In genomic region chr2:162821718-162822117, GRCh38 we compare ENCODE assay signal across 23 cellular contexts. TPM values are rescaled to one million over a fixed set of nuclear protein-coding genes. Genes with fewer than 3 reads are reported as not detected.
"Had no signal": no experiment of that assay in that cellular context is flagged by ENCODE, and none has a peak within 500 bp of the region (broad histone marks: within the 10 kb centered on the region; RNA-seq: fewer than 3 reads in every experiment).

No MANE protein-coding gene starts in this region.

- H3K9me3 ChIP-seq: breast epithelium, MG63 had no signal

- H3K27ac ChIP-seq: breast epithelium, SK-N-MC, VCaP had no signal

- ATAC-seq: activated T-cell treated with anti-CD3 and anti-CD28 coated beads, Interleukin-2, amount 50 U/mL, for 4 hours; PC-3; T-cell had no signal

- H3K4me3 ChIP-seq: breast epithelium, MG63, SK-N-MC had no signal

- H3K27me3 ChIP-seq: breast epithelium, MG63 had no signal

- H3K36me3 ChIP-seq: breast epithelium, MG63 had no signal

- DNase-seq: activated CD4-positive, alpha-beta memory T cell treated with anti-CD3 and anti-CD28 coated beads for 36 hours; activated CD4-positive, alpha-beta T cell treated with anti-CD3 and anti-CD28 coated beads, Interleukin-2, amount 10 ng/mL, durations not matched to agents 7 days and 5 days; activated CD4-positive, CD25-positive, alpha-beta regulatory T cell; activated CD8-positive, alpha-beta memory T cell treated with anti-CD3 and anti-CD28 coated beads for 24 hours; activated effector memory CD4-positive, alpha-beta T cell treated with anti-CD3 and anti-CD28 coated beads, Interleukin-2, amount 50 U/mL, for 16 hours; activated naive CD4-positive, alpha-beta T cell treated with Interleukin-2 at 50 U/mL for 16 hours; activated T-cell treated with anti-CD3 and anti-CD28 coated beads, Interleukin-2, amount 50 U/mL, for 4 hours; central memory CD4-positive, alpha-beta T cell; MG63; NCI-H146; NCI-H2029; NCI-H345; NCI-H510A; NCI-H526 treated with DMSO at 0.1 percent for 48 hours; SIG-M5; T-cell; T-helper 2 cell; T1000 had no signal

- H3K4me1 ChIP-seq: breast epithelium had no signal

RNA-seq across cellular contexts. Expression of gene KCNH7, which starts 16.8 kb away (rescaled TPM):
- total RNA-seq: activated CD4-positive, alpha-beta memory T cell treated with anti-CD3 and anti-CD28 coated beads for 36 hours; activated CD4-positive, alpha-beta T cell treated with anti-CD3 and anti-CD28 coated beads, Interleukin-2, amount 10 ng/mL, durations not matched to agents 7 days and 5 days; activated T-cell treated with anti-CD3 and anti-CD28 coated beads, Interleukin-2, amount 50 U/mL, for 4 hours; breast epithelium; PC-3; T-cell had no signal
- polyA plus RNA-seq: adipose tissue had no signal
